In the genomic region with DNA sequence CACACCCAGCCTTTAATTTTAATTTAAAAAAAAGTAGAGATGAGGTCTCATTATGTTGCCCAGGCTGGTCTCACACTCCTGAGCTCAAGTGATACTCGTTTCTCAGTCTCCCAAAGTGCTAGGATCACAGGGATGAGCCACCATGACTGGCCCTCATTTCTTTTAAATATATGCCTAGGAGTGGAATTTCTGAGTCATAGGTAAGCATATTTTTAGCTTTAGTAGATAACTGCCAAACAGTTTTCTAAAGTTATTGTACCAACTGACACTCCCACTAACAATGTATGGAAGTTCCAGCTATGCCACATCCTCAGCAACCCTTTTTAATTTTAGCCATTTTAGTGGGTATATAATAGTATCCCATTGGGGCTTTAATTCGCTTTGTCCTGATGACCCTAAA, we compare ENCODE assay signal across 16 cellular contexts. TPM values are rescaled to one million over a fixed set of nuclear protein-coding genes. Genes with fewer than 3 reads are reported as not detected.
A peak's percentile ranks its signal among the peaks of the same experiment; 100 is the strongest.
DNase-seq lines count a peak whose midpoint lies in the region; ATAC-seq and TF ChIP-seq lines count a peak whose summit lies in the region.
"Had no signal": no experiment of that assay in that cellular context is flagged by ENCODE, and none has a peak within 500 bp of the region (broad histone marks: within the 10 kb centered on the region; RNA-seq: fewer than 3 reads in every experiment).

No MANE protein-coding gene starts in this region.

- no peak overlapping the region for H4K12ac ChIP-seq in trophoblast cell (ENCODE audit: low read depth, low read length)

- no peaks in the 10 kb centered on the region for H3K27me3 Mint-ChIP-seq in activated T-cell treated with anti-CD3 and anti-CD28 coated beads, Interleukin-2, amount 50 U/mL, for 4 hours (ENCODE audit: low read depth)
- no peaks in the 10 kb centered on the region for H3K27me3 Mint-ChIP-seq in naive thymus-derived CD8-positive, alpha-beta T cell

- H3K27ac Mint-ChIP-seq in naive thymus-derived CD8-positive, alpha-beta T cell: no peak overlapping the region
- H3K27ac Mint-ChIP-seq: neural progenitor cell had no signal

- no peak overlapping the region for H3K18ac ChIP-seq in trophoblast cell (ENCODE audit: low read length)

- POLR2A ChIA-PET in naive thymus-derived CD8-positive, alpha-beta T cell (lab: Charles Lee): interaction anchor here (2.7 kb wide), 1 partner anchor 11 kb away, joined by 8 read pairs; no protein-coding TSS in a partner anchor

- in situ Hi-C loops in mammary epithelial cell (cut with MboI; ENCODE audit: low sequenced_read_pairs in 2 of 2): no loop called here

- dilution Hi-C loops in mammary epithelial cell (cut with HindIII; ENCODE audit: low sequenced_read_pairs): no loop called here

- no peaks in the 10 kb centered on the region for H3K9me3 Mint-ChIP-seq in activated T-cell treated with anti-CD3 and anti-CD28 coated beads, Interleukin-2, amount 50 U/mL, for 4 hours
- peaks cover 0 to 2% (median 0%) of the 10 kb centered on the region in 9 donors for H3K9me3 Mint-ChIP-seq in naive thymus-derived CD8-positive, alpha-beta T cell

- H3K9me3 ChIP-seq in mammary epithelial cell (replicated peaks; ENCODE audit: insufficient read depth, low read length) (no peaks in the 10 kb centered on the region), trophoblast cell (ENCODE audit: insufficient read depth, low read depth, low read length) (peaks cover 5% of the 10 kb centered on the region)
- H3K9me3 ChIP-seq: uterus had no signal

- H3K36me3 ChIP-seq in mammary epithelial cell (ENCODE audit: insufficient read depth, low read length) (no peaks in the 10 kb centered on the region), trophoblast cell (ENCODE audit: control insufficient read depth in 1 of 2, insufficient read depth in 2 of 2, low read length in 2 of 2) (no peaks in the 10 kb centered on the region)
- H3K36me3 ChIP-seq: neural progenitor cell, uterus had no signal

- H2AFZ ChIP-seq in mammary epithelial cell (ENCODE audit: low read depth, low read length) (no peak overlapping the region), trophoblast cell (ENCODE audit: insufficient read depth, low read length, poor library complexity) (no peak overlapping the region)
- H2AFZ ChIP-seq: neural progenitor cell had no signal

- no peak for DNase-seq in activated T-cell treated with anti-CD3 and anti-CD28 coated beads, Interleukin-2, amount 50 U/mL, for 4 hours
- DNase-seq in activated T-cell treated with anti-CD3 and anti-CD28 coated beads for 4 hours: no peak
- peak; percentile 30 for DNase-seq in OCI-M1 (lab: John Stamatoyannopoulos, UW)
- peak; percentile 82 for DNase-seq in mammary epithelial cell
- DNase-seq in trophoblast cell: peak; percentile 65 to 88
- DNase-seq in naive thymus-derived CD8-positive, alpha-beta T cell: no peak
- DNase-seq in medulla oblongata (ENCODE audit: extremely low spot score): no peak
- DNase-seq in SIG-M5 treated with dmso at 0.1 percent for 504 hours (lab: John Stamatoyannopoulos, UW; ENCODE audit: unreplicated experiment): no peak
- DNase-seq: GDM1, MV-4-11, NCI-H345, RPMI8226, uterus had no signal

- peaks cover 48% of the 10 kb centered on the region for H3K4me1 Mint-ChIP-seq in activated T-cell treated with anti-CD3 and anti-CD28 coated beads, Interleukin-2, amount 50 U/mL, for 4 hours (ENCODE audit: low read depth)
- H3K4me1 Mint-ChIP-seq in naive thymus-derived CD8-positive, alpha-beta T cell: peaks cover 6 to 18% (median 8%) of the 10 kb centered on the region in 4 donors

- CTCF ChIA-PET in mammary epithelial cell (lab: Charles Lee; ENCODE audit: low non-redundant PET): no interaction called here

- H3K9ac ChIP-seq in mammary epithelial cell (ENCODE audit: insufficient read depth, low read length) (no peak overlapping the region), trophoblast cell (ENCODE audit: low read length) (no peak overlapping the region)
- H3K9ac ChIP-seq: neural progenitor cell had no signal

- H3K79me2 ChIP-seq in mammary epithelial cell (ENCODE audit: insufficient read depth, low read length): no peaks in the 10 kb centered on the region
- no peaks in the 10 kb centered on the region for H3K79me2 ChIP-seq in trophoblast cell (ENCODE audit: control insufficient read depth, insufficient read depth, low read length, poor library complexity)

- H3K4me3 ChIP-seq in mammary epithelial cell (replicated peaks in 1 of 3; ENCODE audit: insufficient read depth in 1 of 3, low read depth in 2 of 3, low read length in 3 of 3): no peak overlapping the region
- H3K4me3 ChIP-seq in trophoblast cell (ENCODE audit: low read depth, low read length): no peak overlapping the region
- H3K4me3 ChIP-seq: neural progenitor cell, skin epidermis, uterus had no signal

- peaks cover 37% of the 10 kb centered on the region for H3K4me1 ChIP-seq in mammary epithelial cell (ENCODE audit: insufficient read depth, low read length)
- H3K4me1 ChIP-seq in trophoblast cell (ENCODE audit: control insufficient read depth in 1 of 2, insufficient read depth in 2 of 2, low read length in 2 of 2): no peaks in the 10 kb centered on the region
- H3K4me1 ChIP-seq: uterus had no signal

- H3K79me1 ChIP-seq in trophoblast cell (ENCODE audit: low read length): no peaks in the 10 kb centered on the region

- no peak overlapping the region for H3K23ac ChIP-seq in trophoblast cell (ENCODE audit: low read length)

- no peak overlapping the region for H2BK5ac ChIP-seq in trophoblast cell (ENCODE audit: low read depth, low read length, poor library complexity)

- BruUV-seq in mammary epithelial cell (replicated peaks; lab: Mats Ljungman, UMichigan): no TSS peak

- H3K27me3 ChIP-seq in mammary epithelial cell (ENCODE audit: insufficient read depth, low read length) (no peaks in the 10 kb centered on the region), trophoblast cell (ENCODE audit: insufficient read depth, low read length) (no peaks in the 10 kb centered on the region)
- H3K27me3 ChIP-seq: neural progenitor cell, uterus had no signal

- no peak overlapping the region for H2BK120ac ChIP-seq in trophoblast cell (ENCODE audit: insufficient read depth, low read length, poor library complexity)

- H4K8ac ChIP-seq in trophoblast cell (ENCODE audit: low read depth, low read length): no peak overlapping the region

- no peak overlapping the region for H3K4ac ChIP-seq in trophoblast cell (ENCODE audit: low read depth, low read length)

- peak overlapping the region; percentile 60 for H3K4me3 Mint-ChIP-seq in activated T-cell treated with anti-CD3 and anti-CD28 coated beads, Interleukin-2, amount 50 U/mL, for 4 hours
- no peak overlapping the region for H3K4me3 Mint-ChIP-seq in naive thymus-derived CD8-positive, alpha-beta T cell
- H3K4me3 Mint-ChIP-seq: neural progenitor cell had no signal

- H4K91ac ChIP-seq in trophoblast cell (ENCODE audit: low read depth, low read length): no peak overlapping the region

- H3K4me2 ChIP-seq in mammary epithelial cell (ENCODE audit: insufficient read depth, low read depth, low read length): no peak overlapping the region
- no peak overlapping the region for H3K4me2 ChIP-seq in trophoblast cell (ENCODE audit: low read length)
- H3K4me2 ChIP-seq: neural progenitor cell had no signal

- 50% methylated on average over 2 of the region's 2 CpGs for WGBS in mammary epithelial cell (ENCODE audit: low coverage, missing lambda C conversion rate)
- no CpG with 5 or more reads among the region's 2 CpGs for WGBS in trophoblast cell (ENCODE audit: extremely low coverage, insufficient coverage, insufficient read length)

- H2AK5ac ChIP-seq in trophoblast cell (ENCODE audit: low read length): no peak overlapping the region

- no peak for ATAC-seq in activated T-cell treated with anti-CD3 and anti-CD28 coated beads, Interleukin-2, amount 50 U/mL, for 4 hours
- no peak for ATAC-seq in naive thymus-derived CD8-positive, alpha-beta T cell
- ATAC-seq: left lobe of liver had no signal

- TF ChIP-seq CTCF in mammary epithelial cell (conservative IDR thresholded peaks at IDR 0.05 in 1 of 2, IDR thresholded peaks at IDR 0.05 in 1 of 2; ENCODE audit: extremely low read depth in 1 of 2, insufficient read depth in 1 of 2, low read depth in 1 of 2, low read length in 2 of 2): no peak

- intact Hi-C loops in mammary epithelial cell (cut with micrococcal nuclease): loop anchor here (1.0 kb wide), 1 partner anchor 12 kb away; no protein-coding TSS in a partner anchor

- H3K36me3 Mint-ChIP-seq in activated T-cell treated with anti-CD3 and anti-CD28 coated beads, Interleukin-2, amount 50 U/mL, for 4 hours (ENCODE audit: insufficient read depth): no peaks in the 10 kb centered on the region
- H3K36me3 Mint-ChIP-seq in naive thymus-derived CD8-positive, alpha-beta T cell: no peaks in the 10 kb centered on the region
- H3K36me3 Mint-ChIP-seq: neural progenitor cell had no signal

- H4K20me1 ChIP-seq in mammary epithelial cell (ENCODE audit: insufficient read depth, low read length): no peaks in the 10 kb centered on the region

- no peak overlapping the region for H2BK12ac ChIP-seq in trophoblast cell (ENCODE audit: low read length)

- no peak overlapping the region for H3K14ac ChIP-seq in trophoblast cell (ENCODE audit: low read length)

- H3K27ac ChIP-seq in mammary epithelial cell (ENCODE audit: insufficient read depth, low read depth, low read length) (peak overlapping the region; percentile 86), trophoblast cell (ENCODE audit: low read depth, low read length) (no peak overlapping the region)
- H3K27ac ChIP-seq: neural progenitor cell, uterus had no signal

RNA-seq across cellular contexts. Expression of gene PPIF, which starts 13.8 kb away (rescaled TPM):
- total RNA-seq in activated T-cell treated with anti-CD3 and anti-CD28 coated beads, Interleukin-2, amount 50 U/mL, for 4 hours: 100 to 1,000 TPM; 199 to 232 (median 203) TPM
- 10 to 100 TPM; 32.0 to 78.1 TPM for total RNA-seq in mammary epithelial cell
- polyA plus RNA-seq in mammary epithelial cell: 136 TPM
- polyA minus RNA-seq in mammary epithelial cell: 94.0 TPM
- 46.4 and 48.2 TPM in 2 replicates for polyA plus RNA-seq in trophoblast cell (2013)
- total RNA-seq in naive thymus-derived CD8-positive, alpha-beta T cell: 10 to 100 TPM; 29.1 to 33.8 TPM
- polyA plus RNA-seq in naive thymus-derived CD8-positive, alpha-beta T cell: 10 to 100 TPM in 1 of 3 donors, 1 to 10 TPM in 2; 7.9 to 10.9 (median 8.6) TPM

Comparison
In these comparisons a context has a peak if more than half of its experiments do, and no peak if none do; other contexts are left out.
1. DNase-seq: peak in OCI-M1 (single experiment), mammary epithelial cell (single experiment) and trophoblast cell (2 of 2); none in activated T-cell treated with anti-CD3 and anti-CD28 coated beads, Interleukin-2, amount 50 U/mL, for 4 hours (single experiment), activated T-cell treated with anti-CD3 and anti-CD28 coated beads for 4 hours (single experiment), naive thymus-derived CD8-positive, alpha-beta T cell (0 of 10), medulla oblongata (single experiment) and SIG-M5 treated with dmso at 0.1 percent for 504 hours (single experiment).